In the genomic region with DNA sequence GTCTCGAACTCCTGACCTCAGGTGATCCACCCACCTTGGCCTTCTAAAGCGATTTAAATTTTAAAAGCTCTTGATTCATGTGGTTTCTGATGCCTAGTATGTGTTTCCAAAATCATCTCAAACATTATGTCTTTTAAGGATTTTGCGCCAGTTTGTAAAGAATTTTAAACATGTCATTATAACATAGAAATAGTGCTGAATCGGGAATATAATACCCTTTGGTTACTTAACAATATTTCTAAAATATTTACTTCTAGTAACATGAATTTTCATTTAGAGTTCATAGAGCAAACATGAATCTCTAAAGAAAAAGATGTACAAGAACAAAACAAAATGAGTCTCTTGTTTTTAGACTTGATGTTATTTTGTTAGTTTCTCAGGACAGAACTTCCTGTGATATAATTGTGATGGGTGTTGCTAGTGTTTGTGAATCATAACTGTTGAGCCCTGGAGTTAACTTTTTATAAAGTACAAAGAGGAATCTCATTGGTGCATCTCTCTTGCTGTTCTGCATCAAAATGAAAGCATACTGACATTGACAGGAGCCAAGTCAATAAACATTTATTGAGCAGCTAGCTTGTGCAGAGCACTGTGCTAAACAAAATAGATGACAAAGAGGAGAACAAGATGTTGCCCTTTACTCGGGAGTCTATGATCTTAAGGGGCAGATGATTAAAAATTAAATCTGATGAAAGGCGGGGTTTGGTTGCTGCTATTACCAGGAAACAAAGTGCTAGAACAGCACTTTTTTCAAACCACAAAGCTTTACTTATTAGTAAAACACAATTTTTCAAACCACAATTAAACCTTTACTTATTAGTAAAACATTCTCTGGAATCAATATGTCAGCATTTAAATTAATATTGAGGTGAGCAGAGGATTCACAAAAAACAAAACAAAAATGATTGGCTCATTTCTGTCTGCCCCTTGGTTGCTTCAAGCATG, we compare ENCODE assay signal across 20 cellular contexts.
A peak's percentile ranks its signal among the peaks of the same experiment; 100 is the strongest.
DNase-seq lines count a peak whose midpoint lies in the region; ATAC-seq and TF ChIP-seq lines count a peak whose summit lies in the region.
"Had no signal": no experiment of that assay in that cellular context is flagged by ENCODE, and none has a peak within 500 bp of the region (broad histone marks: within the 10 kb centered on the region; RNA-seq: fewer than 3 reads in every experiment).

No MANE protein-coding gene starts in this region.

- H3K9me3 ChIP-seq in psoas muscle, result no peaks in the 10 kb centered on the region
- H3K9me3 ChIP-seq: BE2C, Peyer's patch had no signal

- H4K20me1 ChIP-seq in KMS-11 (ENCODE audit: insufficient read depth), result no peaks in the 10 kb centered on the region

- H3K4me3 ChIP-seq in KMS-11 (IDR thresholded peaks at IDR 0.05; ENCODE audit: insufficient read depth, low read depth, low read length) (no peak overlapping the region), fibroblast of mammary gland (ENCODE audit: control insufficient read depth, low read depth, low read length) (no peak overlapping the region), psoas muscle (no peak overlapping the region)
- H3K4me3 ChIP-seq: GM12878, Peyer's patch had no signal

- H2AFZ ChIP-seq in KMS-11 (ENCODE audit: low read depth), result peak overlapping the region; percentile 25; the same call in 1 of the 2 replicates

- WGBS in psoas muscle, 3 donors, result 95% methylated on average over 6 of the region's 6 CpGs

- no peak overlapping the region; the same call in 1 of the 2 replicates for H3K9ac ChIP-seq in KMS-11

- peak overlapping the region; percentile 2; the same call in 1 of the 2 replicates for H3K4me2 ChIP-seq in KMS-11

- peaks cover 19% of the 10 kb centered on the region for H3K4me1 ChIP-seq in KMS-11 (ENCODE audit: low read depth, poor library complexity, severe bottlenecking)
- H3K4me1 ChIP-seq in psoas muscle, result peaks cover 1% of the 10 kb centered on the region
- H3K4me1 ChIP-seq: BE2C had no signal

- ATAC-seq in psoas muscle, result no peak
- ATAC-seq: GM12878 had no signal

- POLR2A ChIA-PET in RWPE1 (lab: Yijun Ruan, JAX; ENCODE audit: low non-redundant PET), result no interaction called here

- no peaks in the 10 kb centered on the region for H3K79me2 ChIP-seq in KMS-11 (ENCODE audit: insufficient read depth, low read depth)

- TF ChIP-seq CTCF in KMS-11 (conservative IDR thresholded peaks at IDR 0.05; ENCODE audit: low read depth, low read length), result no peak
- no peak for TF ChIP-seq CTCF in fibroblast of mammary gland (conservative IDR thresholded peaks at IDR 0.05; ENCODE audit: control insufficient read depth, insufficient read depth, low read depth, low read length)
- TF ChIP-seq CTCF in psoas muscle (IDR thresholded peaks at IDR 0.05), result no peak
- TF ChIP-seq CTCF in RWPE1 (conservative IDR thresholded peaks at IDR 0.05; ENCODE audit: low read depth), result no peak

- no peaks in the 10 kb centered on the region for H3K27me3 ChIP-seq in KMS-11 (ENCODE audit: insufficient read depth, low read depth)
- no peaks in the 10 kb centered on the region for H3K27me3 ChIP-seq in psoas muscle (ENCODE audit: insufficient read depth in 3 of 3, low read length in 2 of 3)
- H3K27me3 ChIP-seq: BE2C, Peyer's patch had no signal

- H3K36me3 ChIP-seq in KMS-11 (ENCODE audit: insufficient read depth) (no peaks in the 10 kb centered on the region), psoas muscle (ENCODE audit: insufficient read depth in 1 of 2, low read depth in 1 of 2) (peaks cover 4 to 11% of the 10 kb centered on the region in 2 donors)
- H3K36me3 ChIP-seq: BE2C had no signal

- H3K27ac ChIP-seq in KMS-11 (peak overlapping the region; percentile 19; the same call in 1 of the 2 replicates), psoas muscle (peak overlapping the region; percentile 30), RWPE1 (no peak overlapping the region)

- CTCF ChIA-PET in RWPE1 (lab: Yijun Ruan, JAX), result interaction anchor here (1.2 kb wide), 1 partner anchor 22 kb away, joined by 3 read pairs; no protein-coding TSS in a partner anchor

- intact Hi-C loops in psoas muscle (cut with DNase I), result no loop called here

- peak; percentile 5 for DNase-seq in RPMI7951 (ENCODE audit: low read depth)
- DNase-seq in fibroblast of mammary gland (ENCODE audit: low read depth), result peak; percentile 7
- no peak for DNase-seq in psoas muscle
- DNase-seq in RWPE1 (ENCODE audit: low spot score), result no peak
- DNase-seq in AG08396 (ENCODE audit: low spot score), result no peak
- no peak for DNase-seq in retina
- no peak for DNase-seq in NAMALWA (ENCODE audit: low spot score)
- DNase-seq: BE2C; CD4-positive, alpha-beta T cell; DMS79; HCEC 1CT; NCI-H1092; NCI-H146; NCI-H2081; NCI-H510A treated with DMSO at 0.1 percent for 48 hours; NCI-H82; Peyer's patch; SHP77 had no signal

Comparison
In these comparisons a context has a peak if more than half of its experiments do, and no peak if none do; other contexts are left out.
1. DNase-seq: peak in RPMI7951 (single experiment) and fibroblast of mammary gland (single experiment); none in psoas muscle (0 of 2), RWPE1 (single experiment), AG08396 (single experiment), retina (single experiment) and NAMALWA (single experiment).